ENCODE assay signal across 4 cellular contexts in the genomic region with DNA sequence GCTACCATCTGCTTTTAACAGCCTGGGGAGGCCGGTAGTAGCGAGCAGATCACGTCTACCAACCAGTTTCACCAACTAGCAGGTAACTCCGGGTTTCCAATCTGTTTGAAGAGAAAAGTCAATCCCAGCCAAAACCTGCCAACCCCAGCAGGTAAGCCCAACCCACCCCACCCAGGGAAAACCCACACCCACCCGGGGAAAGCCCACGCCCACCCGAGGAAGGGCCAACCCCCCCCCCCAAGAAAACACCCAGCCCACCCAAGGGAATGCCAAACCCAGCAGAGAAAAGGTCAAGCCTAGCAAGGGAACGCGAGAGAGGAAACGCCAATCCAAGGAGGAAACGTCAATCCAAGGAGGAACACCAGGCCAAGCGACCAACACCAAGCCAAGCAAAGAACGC. TPM values are rescaled to one million over a fixed set of nuclear protein-coding genes. Genes with fewer than 3 reads are reported as not detected.
"Had no signal": no experiment of that assay in that cellular context is flagged by ENCODE, and none has a peak within 500 bp of the region (broad histone marks: within the 10 kb centered on the region; RNA-seq: fewer than 3 reads in every experiment).

TSS of gene POTEI (minus strand) at position 101 of the 400 bp plus-strand sequence. CDS start at position 8, 93 bp downstream.

RNA-seq across cellular contexts. Expression of gene POTEI, which starts in this region (rescaled TPM):
- total RNA-seq: LHCN-M2, M059J, MCF 10A, NCI-H460 had no signal
